Comparison of ENCODE assay signal across 8 cellular contexts in the genomic region with DNA sequence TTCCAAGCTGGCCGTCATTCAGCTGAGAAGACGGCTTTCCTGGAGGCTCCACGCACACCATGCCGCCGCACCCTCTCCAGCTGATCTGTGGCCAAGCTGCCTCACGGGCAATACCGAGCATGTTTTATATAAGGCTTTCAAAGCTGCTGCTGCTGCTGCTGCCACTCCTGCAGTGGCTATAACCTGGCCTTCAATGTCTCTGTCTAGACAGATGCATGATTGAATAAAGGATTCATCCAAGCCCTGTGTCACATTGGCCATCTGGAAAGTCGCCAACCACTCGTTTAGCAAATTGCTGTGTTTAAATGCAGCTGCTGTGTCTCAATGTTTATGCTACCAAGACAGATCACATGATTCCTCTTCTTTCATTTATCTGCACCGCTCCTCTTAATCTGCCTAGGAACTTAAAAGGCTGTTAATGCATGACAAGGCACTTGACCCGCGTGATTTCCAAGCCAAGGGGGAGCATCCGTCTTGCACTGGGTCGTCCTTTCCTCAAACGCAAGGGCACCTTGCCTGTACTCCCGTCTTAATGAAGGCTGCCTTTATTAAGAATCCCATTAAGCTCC.
DNase-seq lines count a peak whose midpoint lies in the region; ATAC-seq and TF ChIP-seq lines count a peak whose summit lies in the region.

No MANE protein-coding gene starts in this region.

- DNase-seq in NCI-H82 treated with DMSO at 0.1 percent for 48 hours (lab: John Stamatoyannopoulos, UW; ENCODE audit: unreplicated experiment) (peak; percentile 88), fibroblast of villous mesenchyme (ENCODE audit: low read depth) (peak; percentile 82), skeletal muscle cell (ENCODE audit: low read depth) (peak; percentile 57), NOMO-1 treated with DMSO at 0.1 percent for 48 hours (lab: John Stamatoyannopoulos, UW; ENCODE audit: unreplicated experiment) (no peak)
- no peak for DNase-seq in stimulated activated CD4-positive, alpha-beta T cell treated with anti-CD3 and anti-CD28 coated beads, Interleukin-4, amount 100 ng/mL, for 24 hours
- no peak for DNase-seq in effector CD4-positive, alpha-beta T cell

- no peak for ATAC-seq in HG02678 (IDR thresholded peaks at IDR 0.05; ENCODE audit: unreplicated experiment)

- H3K4me3 ChIP-seq in fibroblast of villous mesenchyme (ENCODE audit: low read depth, low read length), result no peak overlapping the region
- no peak overlapping the region for H3K4me3 ChIP-seq in skeletal muscle cell (ENCODE audit: low read depth, low read length)

- peak overlapping the region; percentile 42 for H3K27ac ChIP-seq in KOPT-K1 (ENCODE audit: low read depth, low read length, poor library complexity, severe bottlenecking)

- TF ChIP-seq CTCF in fibroblast of villous mesenchyme (IDR thresholded peaks at IDR 0.05; ENCODE audit: insufficient read depth, low read depth, low read length), result no peak

- no peaks in the 10 kb centered on the region for H3K36me3 ChIP-seq in KOPT-K1 (ENCODE audit: insufficient read depth, low read length)

- no peaks in the 10 kb centered on the region for H3K9me3 ChIP-seq in KOPT-K1 (ENCODE audit: insufficient read depth, low read length, poor library complexity, severe bottlenecking)

Comparison
In these comparisons a context has a peak if more than half of its experiments do, and no peak if none do; other contexts are left out.
1. DNase-seq: peak in NCI-H82 treated with DMSO at 0.1 percent for 48 hours (single experiment), fibroblast of villous mesenchyme (single experiment) and skeletal muscle cell (single experiment); none in stimulated activated CD4-positive, alpha-beta T cell treated with anti-CD3 and anti-CD28 coated beads, Interleukin-4, amount 100 ng/mL, for 24 hours (single experiment), effector CD4-positive, alpha-beta T cell (single experiment) and NOMO-1 treated with DMSO at 0.1 percent for 48 hours (single experiment).